Comparison of ENCODE assay signal across 18 cellular contexts in the genomic region with DNA sequence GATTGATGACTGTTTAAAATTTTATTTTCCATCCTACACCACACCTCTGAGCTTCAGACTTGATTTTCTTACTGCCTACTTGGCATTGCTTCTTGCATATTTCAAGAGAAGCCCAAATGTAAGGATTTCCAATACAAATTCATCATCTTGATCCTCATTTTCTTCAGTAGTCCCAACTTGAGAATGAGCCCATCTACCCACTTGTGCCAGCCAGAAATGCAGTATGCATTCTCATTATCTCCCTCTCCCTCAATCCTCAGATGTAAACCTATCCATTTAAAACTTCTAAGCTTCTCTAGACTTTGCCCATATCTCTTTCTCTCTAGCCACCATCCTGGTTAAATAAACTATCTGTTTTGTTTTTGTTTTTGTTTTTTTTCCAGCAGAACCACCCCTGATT. TPM values are rescaled to one million over a fixed set of nuclear protein-coding genes. Genes with fewer than 3 reads are reported as not detected.
DNase-seq lines count a peak whose midpoint lies in the region; ATAC-seq and TF ChIP-seq lines count a peak whose summit lies in the region.
"Had no signal": no experiment of that assay in that cellular context is flagged by ENCODE, and none has a peak within 500 bp of the region (broad histone marks: within the 10 kb centered on the region; RNA-seq: fewer than 3 reads in every experiment).

No MANE protein-coding gene starts in this region.

- peaks cover 32% of the 10 kb centered on the region for H3K4me1 Mint-ChIP-seq in Calu3 (ENCODE audit: low read depth, unreplicated experiment)

- intact Hi-C loops in Calu3 (cut with micrococcal nuclease; ENCODE audit: unreplicated experiment), result no loop called here

- ATAC-seq in GM21423 (IDR thresholded peaks at IDR 0.05; ENCODE audit: unreplicated experiment), result peak; percentile 3
- peak; percentile 42 for ATAC-seq in SK-N-SH treated with all-trans-retinoic acid at 6 μM for 48 hours
- no peak for ATAC-seq in HG03175 (IDR thresholded peaks at IDR 0.05; ENCODE audit: unreplicated experiment)
- ATAC-seq: left cardiac atrium had no signal

- peak overlapping the region; percentile 5 for H3K4me3 Mint-ChIP-seq in Calu3 (ENCODE audit: low read depth, unreplicated experiment)
- H3K4me3 Mint-ChIP-seq: CD8-positive, alpha-beta T cell; stimulated activated naive CD8-positive, alpha-beta T cell treated with anti-CD3 and anti-CD28 coated beads, Interleukin-15, Interleukin-2, amounts not matched to agents 100 ng/mL and 50 ng/mL, for 24 hours had no signal

- H3K27ac Mint-ChIP-seq in Calu3 (ENCODE audit: unreplicated experiment), result peak overlapping the region; percentile 47
- H3K27ac Mint-ChIP-seq: CD8-positive, alpha-beta T cell had no signal

- no peak for TF ChIP-seq CTCF in Calu3 (IDR thresholded peaks at IDR 0.05; ENCODE audit: unreplicated experiment)

- peak overlapping the region; percentile 93 for H3K27ac ChIP-seq in epithelial cell of prostate
- H3K27ac ChIP-seq: tibial nerve had no signal

- no TSS peak for BruUV-seq in Calu3 (replicated peaks; lab: Mats Ljungman, UMichigan)

- peaks cover 4% of the 10 kb centered on the region for H3K36me3 Mint-ChIP-seq in Calu3 (ENCODE audit: insufficient read depth, unreplicated experiment)
- H3K36me3 Mint-ChIP-seq: CD8-positive, alpha-beta T cell had no signal

- no peaks in the 10 kb centered on the region for H3K27me3 Mint-ChIP-seq in Calu3 (ENCODE audit: unreplicated experiment)

- no peaks in the 10 kb centered on the region for H3K9me3 Mint-ChIP-seq in Calu3 (ENCODE audit: low read depth, unreplicated experiment)
- H3K9me3 Mint-ChIP-seq: CD8-positive, alpha-beta T cell; stimulated activated naive CD8-positive, alpha-beta T cell treated with anti-CD3 and anti-CD28 coated beads, Interleukin-15, Interleukin-2, amounts not matched to agents 100 ng/mL and 50 ng/mL, for 24 hours had no signal

- DNase-seq in Calu3 (no peak), epithelial cell of prostate (ENCODE audit: low read depth, low spot score) (no peak)
- no peak for DNase-seq in effector CD4-positive, alpha-beta T cell
- DNase-seq in activated CD4-positive, alpha-beta T cell treated with anti-CD3 and anti-CD28 coated beads, Interleukin-2, amount 50 U/mL, for 1 hour, result no peak
- DNase-seq: activated CD8-positive, alpha-beta memory T cell treated with anti-CD3 and anti-CD28 coated beads for 24 hours; CD8-positive, alpha-beta T cell; cortex of kidney; DMS79; left cardiac atrium; mesendoderm; NCI-H1105; NCI-H2029 treated with DMSO at 0.1 percent for 48 hours; NCI-H345 had no signal

- CTCF ChIA-PET in Calu3 (lab: Charles Lee), result interaction anchor here (0.6 to 1.9 kb wide), 5 partner anchors 11 to 54 kb away, joined by 3 to 7 read pairs (median 3); no protein-coding TSS in a partner anchor

TF ChIP-seq in SK-N-SH treated with all-trans-retinoic acid at 6 μM for 48 hours, 23 proteins besides CTCF, POLR2A, EP300 and RAD21:
- TF ChIP-seq ESRRG (CRISPR knock-in tag; IDR thresholded peaks at IDR 0.05), result no peak
- no peak for TF ChIP-seq ZFP3 (CRISPR knock-in tag; IDR thresholded peaks at IDR 0.05)
- TF ChIP-seq, protein P1, sequence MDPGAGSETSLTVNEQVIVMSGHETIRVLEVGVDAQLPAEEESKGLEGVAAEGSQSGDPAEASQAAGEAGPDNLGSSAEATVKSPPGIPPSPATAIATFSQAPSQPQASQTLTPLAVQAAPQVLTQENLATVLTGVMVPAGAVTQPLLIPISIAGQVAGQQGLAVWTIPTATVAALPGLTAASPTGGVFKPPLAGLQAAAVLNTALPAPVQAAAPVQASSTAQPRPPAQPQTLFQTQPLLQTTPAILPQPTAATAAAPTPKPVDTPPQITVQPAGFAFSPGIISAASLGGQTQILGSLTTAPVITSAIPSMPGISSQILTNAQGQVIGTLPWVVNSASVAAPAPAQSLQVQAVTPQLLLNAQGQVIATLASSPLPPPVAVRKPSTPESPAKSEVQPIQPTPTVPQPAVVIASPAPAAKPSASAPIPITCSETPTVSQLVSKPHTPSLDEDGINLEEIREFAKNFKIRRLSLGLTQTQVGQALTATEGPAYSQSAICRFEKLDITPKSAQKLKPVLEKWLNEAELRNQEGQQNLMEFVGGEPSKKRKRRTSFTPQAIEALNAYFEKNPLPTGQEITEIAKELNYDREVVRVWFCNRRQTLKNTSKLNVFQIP (CRISPR knock-in tag; IDR thresholded peaks at IDR 0.05; ENCODE audit: borderline replicate concordance, low read depth), result no peak
- no peak for TF ChIP-seq SNAI2 (CRISPR knock-in tag; IDR thresholded peaks at IDR 0.05)
- TF ChIP-seq ISL1 (CRISPR knock-in tag; IDR thresholded peaks at IDR 0.05), result no peak
- TF ChIP-seq CSRNP3 (CRISPR knock-in tag; IDR thresholded peaks at IDR 0.05), result no peak
- TF ChIP-seq CSDC2 (CRISPR knock-in tag; IDR thresholded peaks at IDR 0.05), result no peak
- no peak for TF ChIP-seq ZNF8 (CRISPR knock-in tag; IDR thresholded peaks at IDR 0.05)

RNA-seq across cellular contexts. Expression of gene EGFR, which starts 22.4 kb away (rescaled TPM):
- 85.3 and 87.4 TPM in 2 replicates for total RNA-seq in Calu3 (2022)
- total RNA-seq: CD8-positive, alpha-beta T cell had no signal
